17 cellular contexts compared by ENCODE assay signal in the genomic region with DNA sequence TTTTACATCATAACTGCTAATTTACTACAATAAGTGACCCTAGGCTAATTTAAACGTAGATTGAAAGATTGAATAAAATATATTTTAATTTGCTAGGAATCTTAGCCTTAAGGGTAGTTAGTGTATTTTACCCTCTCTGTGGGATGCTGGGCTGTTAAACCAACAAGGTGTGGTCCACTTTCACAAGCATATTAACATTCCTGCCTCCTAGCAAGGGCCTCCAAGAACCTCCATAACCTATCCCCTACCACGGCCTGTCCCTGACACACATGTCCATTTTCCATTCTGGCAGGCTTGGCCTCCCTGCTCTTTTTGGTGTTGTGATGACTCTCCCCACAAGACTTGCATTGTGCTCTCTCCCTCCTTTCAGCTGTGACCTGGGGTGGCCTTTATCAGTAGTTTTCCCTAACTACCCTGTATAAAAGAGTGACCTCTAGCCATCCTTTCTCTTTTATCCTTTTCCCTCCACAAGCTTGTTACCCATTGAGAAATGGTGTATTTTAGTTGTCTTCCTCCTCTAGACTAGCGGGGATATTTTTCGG.
DNase-seq lines count a peak whose midpoint lies in the region; ATAC-seq and TF ChIP-seq lines count a peak whose summit lies in the region.
"Had no signal": no experiment of that assay in that cellular context is flagged by ENCODE, and none has a peak within 500 bp of the region (broad histone marks: within the 10 kb centered on the region; RNA-seq: fewer than 3 reads in every experiment).

No MANE protein-coding gene starts in this region.

- no peaks in the 10 kb centered on the region for H3K79me1 ChIP-seq in neuronal stem cell (ENCODE audit: low read depth, low read length)

- CTCF ChIA-PET in CD4-positive, alpha-beta memory T cell (lab: Charles Lee; ENCODE audit: partially characterized antibody): interaction anchor here (1.4 to 5.3 kb wide), 3 partner anchors 176 to 602 kb away, joined by 3 to 110 read pairs (median 5); no protein-coding TSS in a partner anchor

- no peak overlapping the region for H4K8ac ChIP-seq in neuronal stem cell (ENCODE audit: low read depth, low read length)

- H3K27ac ChIP-seq in CD4-positive, alpha-beta memory T cell (ENCODE audit: low read depth, low read length): no peak overlapping the region
- H3K27ac ChIP-seq in colonic mucosa: no peak overlapping the region
- peak overlapping the region; percentile 10 for H3K27ac ChIP-seq in neuronal stem cell (replicated peaks; ENCODE audit: low read length)
- H3K27ac ChIP-seq: epithelial cell of prostate, pancreas, thoracic aorta had no signal

- no peak overlapping the region for H3K4me3 Mint-ChIP-seq in CD4-positive, alpha-beta memory T cell
- H3K4me3 Mint-ChIP-seq: dendritic cell treated with granulocyte-macrophage colony-stimulating factor and Interleukin-4, amounts not matched to agents 40 ng/mL and 50 ng/mL, for 4 days; stimulated activated effector memory CD8-positive, alpha-beta T cell treated with anti-CD3 and anti-CD28 coated beads, Interleukin-12 subunit alpha, Interleukin-12 subunit beta, amount 100 ng/mL, for 72 hours had no signal

- H3K27me3 Mint-ChIP-seq in CD4-positive, alpha-beta memory T cell: no peaks in the 10 kb centered on the region
- H3K27me3 Mint-ChIP-seq: dendritic cell treated with granulocyte-macrophage colony-stimulating factor and Interleukin-4, amounts not matched to agents 40 ng/mL and 50 ng/mL, for 4 days had no signal

- in situ Hi-C loops in HAP-1 (cut with MboI; ENCODE audit: low sequenced_read_pairs): no loop called here

- H3K36me3 Mint-ChIP-seq in CD4-positive, alpha-beta memory T cell: peaks cover 9 to 18% of the 10 kb centered on the region in 2 donors

- peaks cover 46% of the 10 kb centered on the region for H3K4me1 ChIP-seq in CD4-positive, alpha-beta memory T cell (ENCODE audit: insufficient read depth, low read length)
- peaks cover 13% of the 10 kb centered on the region for H3K4me1 ChIP-seq in HAP-1
- peaks cover 8% of the 10 kb centered on the region for H3K4me1 ChIP-seq in colonic mucosa
- no peaks in the 10 kb centered on the region for H3K4me1 ChIP-seq in neuronal stem cell (ENCODE audit: control insufficient read depth in 2 of 2, insufficient read depth in 1 of 2, low read depth in 1 of 2, low read length in 2 of 2)

- H3K23ac ChIP-seq in neuronal stem cell (ENCODE audit: low read depth, low read length, poor library complexity): no peak overlapping the region

- POLR2A ChIA-PET in CD4-positive, alpha-beta memory T cell (lab: Charles Lee; ENCODE audit: partially characterized antibody): interaction anchor here (0.6 to 2.0 kb wide), 2 partner anchors 165 to 178 kb away, joined by 3 to 15 read pairs; partner anchors contain the start of gene AFF1

- no peak for TF ChIP-seq CTCF in colonic mucosa (IDR thresholded peaks at IDR 0.05)

- H2BK12ac ChIP-seq in neuronal stem cell (ENCODE audit: low read length): no peak overlapping the region

- H3K4me3 ChIP-seq in CD4-positive, alpha-beta memory T cell (ENCODE audit: low read length in 2 of 2): no peak overlapping the region
- H3K4me3 ChIP-seq in HAP-1: no peak overlapping the region
- H3K4me3 ChIP-seq in colonic mucosa: no peak overlapping the region
- H3K4me3 ChIP-seq in neuronal stem cell (ENCODE audit: low read length in 2 of 2): no peak overlapping the region
- H3K4me3 ChIP-seq: pancreas, thoracic aorta had no signal

- no peak overlapping the region for H2AK5ac ChIP-seq in neuronal stem cell (ENCODE audit: low read depth, low read length)

- peak overlapping the region; percentile 77 to 97 (median 91) for H3K27ac Mint-ChIP-seq in CD4-positive, alpha-beta memory T cell
- H3K27ac Mint-ChIP-seq: dendritic cell treated with granulocyte-macrophage colony-stimulating factor and Interleukin-4, amounts not matched to agents 40 ng/mL and 50 ng/mL, for 4 days; stimulated activated effector memory CD8-positive, alpha-beta T cell treated with anti-CD3 and anti-CD28 coated beads, Interleukin-12 subunit alpha, Interleukin-12 subunit beta, amount 100 ng/mL, for 72 hours had no signal

- H2BK120ac ChIP-seq in neuronal stem cell (ENCODE audit: low read depth, low read length): no peak overlapping the region

- H2AFZ ChIP-seq in neuronal stem cell (ENCODE audit: low read length): no peak overlapping the region

- no peak overlapping the region for H3K4me2 ChIP-seq in neuronal stem cell (ENCODE audit: insufficient read depth, low read length, poor library complexity, severe bottlenecking)

- H3K36me3 ChIP-seq in CD4-positive, alpha-beta memory T cell (ENCODE audit: insufficient read depth, low read length): no peaks in the 10 kb centered on the region
- no peaks in the 10 kb centered on the region for H3K36me3 ChIP-seq in HAP-1 (replicated peaks)
- H3K36me3 ChIP-seq in colonic mucosa: no peaks in the 10 kb centered on the region
- H3K36me3 ChIP-seq in neuronal stem cell (replicated peaks in 1 of 2; ENCODE audit: control insufficient read depth in 2 of 2, insufficient read depth in 2 of 2, low read length in 2 of 2): no peaks in the 10 kb centered on the region
- H3K36me3 ChIP-seq: pancreas, thoracic aorta had no signal

- H3K27me3 ChIP-seq in CD4-positive, alpha-beta memory T cell (ENCODE audit: insufficient read depth, low read length): no peaks in the 10 kb centered on the region
- H3K27me3 ChIP-seq in HAP-1 (ENCODE audit: low read depth) (no peaks in the 10 kb centered on the region), colonic mucosa (no peaks in the 10 kb centered on the region), neuronal stem cell (ENCODE audit: control insufficient read depth in 3 of 3, insufficient read depth in 3 of 3, low read depth in 1 of 3, low read length in 3 of 3) (no peaks in the 10 kb centered on the region)
- H3K27me3 ChIP-seq: pancreas had no signal

- no CpG with 5 or more reads among the region's 4 CpGs for WGBS in neuronal stem cell (ENCODE audit: extremely low coverage in 2 of 2, insufficient read length in 2 of 2, insufficient replicate concordance in 1 of 2), 2 donors

- H3K9me3 ChIP-seq in CD4-positive, alpha-beta memory T cell (ENCODE audit: control insufficient read depth in 1 of 2, low read length in 2 of 2): no peaks in the 10 kb centered on the region
- H3K9me3 ChIP-seq in HAP-1 (no peaks in the 10 kb centered on the region), colonic mucosa (no peaks in the 10 kb centered on the region), neuronal stem cell (replicated peaks in 1 of 2; ENCODE audit: control insufficient read depth in 2 of 2, insufficient read depth in 1 of 2, low read depth in 1 of 2, low read length in 2 of 2) (no peaks in the 10 kb centered on the region)
- H3K9me3 ChIP-seq: pancreas, thoracic aorta had no signal

- ATAC-seq in GM19455 (IDR thresholded peaks at IDR 0.05; ENCODE audit: unreplicated experiment): no peak
- ATAC-seq: pancreas; stimulated activated effector memory CD8-positive, alpha-beta T cell treated with anti-CD3 and anti-CD28 coated beads, Interleukin-12 subunit alpha, Interleukin-12 subunit beta, amount 100 ng/mL, for 72 hours had no signal

- H4K91ac ChIP-seq in neuronal stem cell (ENCODE audit: low read depth, low read length, poor library complexity): no peak overlapping the region

- H3K9ac ChIP-seq in colonic mucosa (ENCODE audit: low read depth in 2 of 2, low read length in 2 of 2) (no peak overlapping the region), neuronal stem cell (ENCODE audit: low read depth, low read length, poor library complexity) (no peak overlapping the region)

- no peak overlapping the region for H3K4ac ChIP-seq in neuronal stem cell (ENCODE audit: low read length)

- intact Hi-C loops in CD4-positive, alpha-beta memory T cell (cut with micrococcal nuclease): no loop called here
- intact Hi-C loops in colonic mucosa (cut with DNase I): no loop called here

- no peak overlapping the region for H3K14ac ChIP-seq in neuronal stem cell (ENCODE audit: low read length)

- peaks cover 44 to 61% (median 55%) of the 10 kb centered on the region in 4 donors for H3K4me1 Mint-ChIP-seq in CD4-positive, alpha-beta memory T cell

- no peak overlapping the region for H2BK5ac ChIP-seq in neuronal stem cell (ENCODE audit: low read length)

- peaks cover 0 to 2% (median 0%) of the 10 kb centered on the region in 8 donors for H3K9me3 Mint-ChIP-seq in CD4-positive, alpha-beta memory T cell
- H3K9me3 Mint-ChIP-seq: dendritic cell treated with granulocyte-macrophage colony-stimulating factor and Interleukin-4, amounts not matched to agents 40 ng/mL and 50 ng/mL, for 4 days; stimulated activated effector memory CD8-positive, alpha-beta T cell treated with anti-CD3 and anti-CD28 coated beads, Interleukin-12 subunit alpha, Interleukin-12 subunit beta, amount 100 ng/mL, for 72 hours had no signal

- no peak overlapping the region for H2BK15ac ChIP-seq in neuronal stem cell (ENCODE audit: low read length)

- DNase-seq in CD4-positive, alpha-beta memory T cell: no peak
- DNase-seq in HAP-1 (ENCODE audit: low spot score in 2 of 2) (peak; percentile 28 to 35), colonic mucosa (peak; percentile 43), neuronal stem cell (ENCODE audit: low spot score) (peak; percentile 27), COR-L47 (lab: John Stamatoyannopoulos, UW) (no peak), NCI-H2227 (lab: John Stamatoyannopoulos, UW; ENCODE audit: unreplicated experiment) (no peak)
- DNase-seq: hippocampal formation, islet precursor cell, NCI-H1436 treated with DMSO at 0.1 percent for 48 hours, NCI-H2171 treated with DMSO at 0.1 percent for 48 hours, NCI-H748 treated with DMSO at 0.1 percent for 48 hours, pancreas had no signal

- H3K18ac ChIP-seq in neuronal stem cell (ENCODE audit: low read length): no peak overlapping the region

Comparison
In these comparisons a context has a peak if more than half of its experiments do, and no peak if none do; other contexts are left out.
1. DNase-seq: peak in HAP-1 (2 of 2), colonic mucosa (single experiment) and neuronal stem cell (single experiment); none in CD4-positive, alpha-beta memory T cell (0 of 5), COR-L47 (single experiment) and NCI-H2227 (single experiment).